17 cellular contexts compared by ENCODE assay signal in the genomic region with DNA sequence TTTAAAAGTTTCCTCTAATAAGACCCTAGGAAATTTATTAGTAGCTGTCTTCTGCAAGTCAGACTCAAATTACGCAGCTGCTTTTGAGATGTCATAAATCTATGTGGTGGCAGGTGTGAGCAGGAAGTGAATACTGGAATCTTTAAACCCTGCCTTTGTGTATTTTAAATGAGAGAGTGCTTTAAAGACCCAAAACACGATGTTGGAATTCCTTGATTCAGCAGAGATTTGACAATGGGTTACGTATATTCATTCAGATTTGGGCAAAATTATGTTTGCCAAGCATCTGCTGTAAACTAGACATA.
A peak's percentile ranks its signal among the peaks of the same experiment; 100 is the strongest.
DNase-seq lines count a peak whose midpoint lies in the region; ATAC-seq and TF ChIP-seq lines count a peak whose summit lies in the region.
"Had no signal": no experiment of that assay in that cellular context is flagged by ENCODE, and none has a peak within 500 bp of the region (broad histone marks: within the 10 kb centered on the region; RNA-seq: fewer than 3 reads in every experiment).

No MANE protein-coding gene starts in this region.

- H3K36me3 Mint-ChIP-seq in endodermal cell (ENCODE audit: low read depth) = no peaks in the 10 kb centered on the region
- H3K36me3 Mint-ChIP-seq: IgD-negative memory B cell had no signal

- no peak overlapping the region for H3K27ac ChIP-seq in right cardiac atrium (ENCODE audit: low read length)
- H3K27ac ChIP-seq in endodermal cell (ENCODE audit: low read depth, low read length) = peak overlapping the region; percentile 33
- no peak overlapping the region for H3K27ac ChIP-seq in neural cell (ENCODE audit: low read length)
- H3K27ac ChIP-seq: epithelial cell of prostate, ovary had no signal

- H3K4me1 Mint-ChIP-seq in endodermal cell = peaks cover 28% of the 10 kb centered on the region
- H3K4me1 Mint-ChIP-seq: IgD-negative memory B cell had no signal

- peaks cover 27% of the 10 kb centered on the region for H3K27me3 Mint-ChIP-seq in endodermal cell (ENCODE audit: insufficient read depth)
- H3K27me3 Mint-ChIP-seq: IgD-negative memory B cell had no signal

- no peak for TF ChIP-seq EP300 in neural cell (conservative IDR thresholded peaks at IDR 0.05; ENCODE audit: poor library complexity, severe bottlenecking)

- H3K9ac ChIP-seq in endodermal cell (ENCODE audit: extremely low read depth, low read length, poor library complexity, severe bottlenecking) (no peak overlapping the region), neural cell (ENCODE audit: low read length) (no peak overlapping the region)

- peaks cover 4% of the 10 kb centered on the region for H3F3A ChIP-seq in neural cell (ENCODE audit: insufficient read depth, low read length, poor library complexity, severe bottlenecking)

- H3K27ac Mint-ChIP-seq in endodermal cell = no peak overlapping the region
- H3K27ac Mint-ChIP-seq: activated T-helper 1 cell treated with anti-CD3 and anti-CD28 coated beads, Interleukin-12 subunit alpha, Interleukin-12 subunit beta, Interleukin-2, Interleukin-4 antibody, amounts not matched to agents 30 ng/mL and 10 ng/mL and 1 ng/mL, durations not matched to agents 14 hours and 24 hours and 36 hours; IgD-negative memory B cell had no signal

- ATAC-seq in right cardiac atrium (no peak), left ventricle myocardium superior (no peak), HG03280 (IDR thresholded peaks at IDR 0.05; ENCODE audit: unreplicated experiment) (no peak), GM18520 (IDR thresholded peaks at IDR 0.05; ENCODE audit: unreplicated experiment) (no peak), GM21447 (IDR thresholded peaks at IDR 0.05; ENCODE audit: unreplicated experiment) (no peak), GM21786 (IDR thresholded peaks at IDR 0.05; ENCODE audit: unreplicated experiment) (no peak)

- H3K4me3 ChIP-seq in right cardiac atrium (ENCODE audit: low read length) = peak overlapping the region; percentile 62
- H3K4me3 ChIP-seq in endodermal cell (ENCODE audit: low read length) = no peak overlapping the region
- H3K4me3 ChIP-seq in neural cell (ENCODE audit: low read length) = peak overlapping the region; percentile 56
- H3K4me3 ChIP-seq: lung, ovary, thyroid gland had no signal

- DNase-seq in right cardiac atrium (no peak), left ventricle myocardium superior (no peak), endodermal cell (no peak)
- DNase-seq: AML-193, hippocampal formation, NCI-H146, ovary had no signal

- H3K4me1 ChIP-seq in right cardiac atrium (ENCODE audit: control insufficient read depth, insufficient read depth, low read length) = no peaks in the 10 kb centered on the region
- H3K4me1 ChIP-seq in endodermal cell (ENCODE audit: control insufficient read depth, insufficient read depth, low read length) = no peaks in the 10 kb centered on the region

- H3K4me3 Mint-ChIP-seq in endodermal cell = no peak overlapping the region
- H3K4me3 Mint-ChIP-seq: IgD-negative memory B cell had no signal

- TF ChIP-seq CTCF in endodermal cell (conservative IDR thresholded peaks at IDR 0.05) = no peak
- TF ChIP-seq CTCF in neural cell (IDR thresholded peaks at IDR 0.05; ENCODE audit: poor library complexity, severe bottlenecking) = no peak

- no peak for TF ChIP-seq RAD21 in neural cell (conservative IDR thresholded peaks at IDR 0.05)

- no peaks in the 10 kb centered on the region for H3K9me3 Mint-ChIP-seq in endodermal cell
- H3K9me3 Mint-ChIP-seq: activated T-helper 1 cell treated with anti-CD3 and anti-CD28 coated beads, Interleukin-12 subunit alpha, Interleukin-12 subunit beta, Interleukin-2, Interleukin-4 antibody, amounts not matched to agents 30 ng/mL and 10 ng/mL and 1 ng/mL, durations not matched to agents 14 hours and 24 hours and 36 hours had no signal

- WGBS in right cardiac atrium = 81% methylated on average over 3 of the region's 3 CpGs
- WGBS in endodermal cell (ENCODE audit: insufficient coverage in 1 of 2, insufficient read length in 1 of 2), 2 experiments = 40 to 83% methylated on average over 1 to 3 of the region's 3 CpGs

- intact Hi-C loops in right cardiac atrium (cut with DNase I) (no loop called here), left ventricle myocardium superior (cut with micrococcal nuclease) (no loop called here)

- H3K9me2 ChIP-seq in neural cell (ENCODE audit: insufficient read depth, low read length) = no peaks in the 10 kb centered on the region

- no peaks in the 10 kb centered on the region for H3K36me3 ChIP-seq in endodermal cell (ENCODE audit: control insufficient read depth, insufficient read depth, low read length)
- H3K36me3 ChIP-seq in neural cell (ENCODE audit: insufficient read depth, low read length) = no peaks in the 10 kb centered on the region
- H3K36me3 ChIP-seq: ovary, thyroid gland had no signal

- H4K20me1 ChIP-seq in neural cell (ENCODE audit: insufficient read depth) = no peaks in the 10 kb centered on the region

- no peak overlapping the region for H2AFZ ChIP-seq in neural cell (ENCODE audit: low read depth, low read length)

- H3K9me3 ChIP-seq in right cardiac atrium (ENCODE audit: control insufficient read depth, low read length) = no peaks in the 10 kb centered on the region
- no peaks in the 10 kb centered on the region for H3K9me3 ChIP-seq in endodermal cell (ENCODE audit: control insufficient read depth, low read length)
- H3K9me3 ChIP-seq in neural cell (ENCODE audit: low read length) = no peaks in the 10 kb centered on the region
- H3K9me3 ChIP-seq: ovary, thyroid gland had no signal

- H3K27me3 ChIP-seq in right cardiac atrium (ENCODE audit: control insufficient read depth, insufficient read depth) (no peaks in the 10 kb centered on the region), endodermal cell (ENCODE audit: control insufficient read depth, insufficient read depth, low read length, poor library complexity, severe bottlenecking) (peaks cover 35% of the 10 kb centered on the region), neural cell (ENCODE audit: insufficient read depth, low read depth, low read length) (peaks cover 12% of the 10 kb centered on the region)
- H3K27me3 ChIP-seq: ovary, thyroid gland had no signal

- H3K79me2 ChIP-seq in neural cell (replicated peaks; ENCODE audit: insufficient read depth, low read length) = no peaks in the 10 kb centered on the region

- H3K4me2 ChIP-seq in neural cell (ENCODE audit: low read length) = no peak overlapping the region

TF ChIP-seq in neural cell, 6 proteins besides CTCF, POLR2A, EP300 and RAD21:
- TF ChIP-seq EZH2 (IDR thresholded peaks at IDR 0.05; ENCODE audit: borderline replicate concordance, insufficient read depth, low read length, poor library complexity, severe bottlenecking) (no peak), SMC3 (conservative IDR thresholded peaks at IDR 0.05; ENCODE audit: poor library complexity) (no peak), MXI1 (conservative IDR thresholded peaks at IDR 0.05; ENCODE audit: poor library complexity, severe bottlenecking) (no peak), TAF1 (IDR thresholded peaks at IDR 0.05; ENCODE audit: low read depth) (no peak), POLR2AphosphoS5 (IDR thresholded peaks at IDR 0.05) (no peak)
- TF ChIP-seq, protein P1, sequence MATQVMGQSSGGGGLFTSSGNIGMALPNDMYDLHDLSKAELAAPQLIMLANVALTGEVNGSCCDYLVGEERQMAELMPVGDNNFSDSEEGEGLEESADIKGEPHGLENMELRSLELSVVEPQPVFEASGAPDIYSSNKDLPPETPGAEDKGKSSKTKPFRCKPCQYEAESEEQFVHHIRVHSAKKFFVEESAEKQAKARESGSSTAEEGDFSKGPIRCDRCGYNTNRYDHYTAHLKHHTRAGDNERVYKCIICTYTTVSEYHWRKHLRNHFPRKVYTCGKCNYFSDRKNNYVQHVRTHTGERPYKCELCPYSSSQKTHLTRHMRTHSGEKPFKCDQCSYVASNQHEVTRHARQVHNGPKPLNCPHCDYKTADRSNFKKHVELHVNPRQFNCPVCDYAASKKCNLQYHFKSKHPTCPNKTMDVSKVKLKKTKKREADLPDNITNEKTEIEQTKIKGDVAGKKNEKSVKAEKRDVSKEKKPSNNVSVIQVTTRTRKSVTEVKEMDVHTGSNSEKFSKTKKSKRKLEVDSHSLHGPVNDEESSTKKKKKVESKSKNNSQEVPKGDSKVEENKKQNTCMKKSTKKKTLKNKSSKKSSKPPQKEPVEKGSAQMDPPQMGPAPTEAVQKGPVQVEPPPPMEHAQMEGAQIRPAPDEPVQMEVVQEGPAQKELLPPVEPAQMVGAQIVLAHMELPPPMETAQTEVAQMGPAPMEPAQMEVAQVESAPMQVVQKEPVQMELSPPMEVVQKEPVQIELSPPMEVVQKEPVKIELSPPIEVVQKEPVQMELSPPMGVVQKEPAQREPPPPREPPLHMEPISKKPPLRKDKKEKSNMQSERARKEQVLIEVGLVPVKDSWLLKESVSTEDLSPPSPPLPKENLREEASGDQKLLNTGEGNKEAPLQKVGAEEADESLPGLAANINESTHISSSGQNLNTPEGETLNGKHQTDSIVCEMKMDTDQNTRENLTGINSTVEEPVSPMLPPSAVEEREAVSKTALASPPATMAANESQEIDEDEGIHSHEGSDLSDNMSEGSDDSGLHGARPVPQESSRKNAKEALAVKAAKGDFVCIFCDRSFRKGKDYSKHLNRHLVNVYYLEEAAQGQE (IDR thresholded peaks at IDR 0.05; ENCODE audit: borderline replicate concordance) = no peak
